ENCODE assay signal across 8 cellular contexts in genomic region chr18:267688-268552, GRCh38. TPM values are rescaled to one million over a fixed set of nuclear protein-coding genes. Genes with fewer than 3 reads are reported as not detected.
DNase-seq lines count a peak whose midpoint lies in the region; ATAC-seq, FAIRE-seq and TF ChIP-seq lines count a peak whose summit lies in the region.

THOC1 (minus strand) TSS chr18:268047; CDS start chr18:268019, 28 bp downstream.

- no peak for TF ChIP-seq CTCF in natural killer cell (IDR thresholded peaks at IDR 0.05)

- peaks cover 18 to 32% of the 10 kb centered on the region in 2 donors for H3K4me1 Mint-ChIP-seq in natural killer cell

- intact Hi-C loops in natural killer cell (cut with micrococcal nuclease), result no loop called here

- H3K27me3 Mint-ChIP-seq in natural killer cell (ENCODE audit: low read depth in 2 of 2), result no peaks in the 10 kb centered on the region

- H3K9me3 Mint-ChIP-seq in natural killer cell, result no peaks in the 10 kb centered on the region

- peak; percentile 98 for DNase-seq in ELR (ENCODE audit: low read depth)
- DNase-seq in H54 (ENCODE audit: insufficient read length, low spot score), result peak; percentile 83
- DNase-seq in LoVo (ENCODE audit: low spot score), result peak; percentile 89
- peak; percentile 95 for DNase-seq in activated T-helper 9 cell treated with anti-CD3 and anti-CD28 coated beads, Interleukin-2, amount 50 U/mL, for 16 hours (ENCODE audit: low read depth)
- peak; percentile 88 for DNase-seq in fibroblast of peridontal ligament (ENCODE audit: extremely low read depth)
- DNase-seq in natural killer cell, result peak; percentile 95
- DNase-seq in stimulated activated naive CD4-positive, alpha-beta T cell (lab: John Stamatoyannopoulos, UW), result peak; percentile 82 to 92 (median 88)

- peak; percentile 89 to 97 (median 93) for ATAC-seq in natural killer cell

- H3K4me3 Mint-ChIP-seq in natural killer cell, result peak within 1 kb of the TSS; percentile 100

- FAIRE-seq in H54 (lab: Jason Lieb, UNC), result peak; percentile 83

- TF ChIP-seq POLR2A in H54 (IDR thresholded peaks at IDR 0.05; ENCODE audit: low read depth, low read length), result peak; percentile 83
- peak; percentile 98 for TF ChIP-seq POLR2A in Raji (IDR thresholded peaks at IDR 0.05; ENCODE audit: insufficient read depth, low read depth, low read length)

- H3K27ac Mint-ChIP-seq in natural killer cell, result peak within 1 kb of the TSS; percentile 100

- no peaks in the 10 kb centered on the region for H3K36me3 Mint-ChIP-seq in natural killer cell

RNA-seq across cellular contexts. Expression of gene THOC1, which starts in this region (rescaled TPM):
- 100 to 1,000 TPM in 1 of 3 donors, 10 to 100 TPM in 2; 96.4 to 105 (median 96.7) TPM for total RNA-seq in natural killer cell

Comparison
In these comparisons a context has a peak if more than half of its experiments do, and no peak if none do; other contexts are left out.
1. Peak in every context shown above with its lines: DNase-seq and ATAC-seq.